In genomic region chr9:34134521-34134920, GRCh38 we compare ENCODE assay signal across 24 cellular contexts.
"Had no signal": no experiment of that assay in that cellular context is flagged by ENCODE, and none has a peak within 500 bp of the region (broad histone marks: within the 10 kb centered on the region; RNA-seq: fewer than 3 reads in every experiment).

No MANE protein-coding gene starts in this region.

- DNase-seq: colonic mucosa; cortex of kidney; effector CD8-positive, alpha-beta T cell; effector memory CD8-positive, alpha-beta T cell; endodermal cell; erythroblast; esophagus squamous epithelium; foreskin fibroblast; foreskin melanocyte; gastrocnemius medialis; glutamatergic neuron; head of caudate nucleus; heart right ventricle; hippocampal formation; left cardiac atrium; left lung; left ventricle myocardium superior; lower lobe of right lung; mesenchymal stem cell; mucosa of descending colon had no signal

- H3K27me3 Mint-ChIP-seq: effector memory CD8-positive, alpha-beta T cell had no signal

- H3K4me3 Mint-ChIP-seq: dendritic cell treated with granulocyte-macrophage colony-stimulating factor and Interleukin-4, amounts not matched to agents 40 ng/mL and 50 ng/mL, for 4 days; effector memory CD8-positive, alpha-beta T cell; endodermal cell; mesothelial cell of epicardium had no signal

- H3K9me3 ChIP-seq: colonic mucosa, esophagus squamous epithelium, gastrocnemius medialis, heart right ventricle, left lung, lower lobe of right lung, mucosa of descending colon had no signal

- H3K4me1 Mint-ChIP-seq: endodermal cell, mesothelial cell of epicardium had no signal

- H3K9me3 Mint-ChIP-seq: dendritic cell treated with granulocyte-macrophage colony-stimulating factor and Interleukin-4, amounts not matched to agents 40 ng/mL and 50 ng/mL, for 4 days; effector memory CD8-positive, alpha-beta T cell; mesothelial cell of epicardium had no signal

- H3K27ac ChIP-seq: colonic mucosa, epithelial cell of prostate, esophagus squamous epithelium, gastrocnemius medialis, heart right ventricle, left lung, lower lobe of right lung had no signal

- H3K36me3 Mint-ChIP-seq: mesothelial cell of epicardium had no signal

- H3K4me3 ChIP-seq: colonic mucosa, esophagus squamous epithelium, gastrocnemius medialis, heart right ventricle, left lung, lower lobe of right lung, mucosa of descending colon had no signal

- H3K27me3 ChIP-seq: colonic mucosa, esophagus squamous epithelium, gastrocnemius medialis, heart right ventricle, left lung had no signal

- H3K4me1 ChIP-seq: colonic mucosa, gastrocnemius medialis, left lung, lower lobe of right lung had no signal

- H3K27ac Mint-ChIP-seq: dendritic cell treated with granulocyte-macrophage colony-stimulating factor and Interleukin-4, amounts not matched to agents 40 ng/mL and 50 ng/mL, for 4 days; effector memory CD8-positive, alpha-beta T cell; endodermal cell; mesothelial cell of epicardium had no signal

- ATAC-seq: effector memory CD8-positive, alpha-beta T cell; esophagus mucosa; gastrocnemius medialis; heart right ventricle; left cardiac atrium; left lung; left ventricle myocardium superior; lower lobe of right lung; mucosa of descending colon had no signal

- H3K36me3 ChIP-seq: colonic mucosa, esophagus squamous epithelium, gastrocnemius medialis, heart right ventricle, left lung, lower lobe of right lung had no signal
